In the genomic region with DNA sequence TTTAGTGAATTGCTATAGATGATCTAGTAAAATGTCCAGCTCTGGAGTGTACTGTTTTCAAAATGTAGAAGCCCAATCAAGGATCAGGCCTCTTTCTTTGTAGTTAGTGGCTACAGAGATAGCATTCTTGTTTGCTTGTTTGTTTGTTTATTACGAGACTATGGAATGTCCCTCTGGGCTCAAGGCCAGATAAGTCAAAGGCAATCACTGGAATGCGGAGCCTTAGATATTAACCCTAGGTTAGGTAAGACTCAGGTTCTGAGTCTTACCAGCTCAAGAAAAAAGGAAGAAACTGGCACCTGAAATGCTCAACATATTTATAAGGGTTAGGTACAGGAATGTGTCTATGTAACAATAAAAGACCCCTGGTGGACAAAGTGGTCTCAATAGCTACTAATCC, we compare ENCODE assay signal across 31 cellular contexts.
"Had no signal": no experiment of that assay in that cellular context is flagged by ENCODE, and none has a peak within 500 bp of the region (broad histone marks: within the 10 kb centered on the region; RNA-seq: fewer than 3 reads in every experiment).

No MANE protein-coding gene starts in this region.

- H3K9me3 Mint-ChIP-seq: activated naive CD8-positive, alpha-beta T cell treated with anti-CD3 and anti-CD28 coated beads, Interleukin-2, amount 50 U/mL, for 24 hours; T-helper 1 cell treated with Interleukin-12 subunit alpha and Interleukin-12 subunit beta and Interleukin-4 antibody, amounts not matched to agents 30 μg/mL and 1 μg/mL, for 36 hours; T-helper 2 cell treated with Interferon-gamma antibody and Interleukin-4, amounts not matched to agents 5 μg/mL and 100 μg/mL, for 36 hours had no signal

- H3K9me2 ChIP-seq: SK-N-SH had no signal

- H3K36me3 Mint-ChIP-seq: activated naive CD4-positive, alpha-beta T cell treated with anti-CD3 and anti-CD28 coated beads, Interleukin-2, amount 10 ng/mL, durations not matched to agents 7 days and 5 days; activated naive CD8-positive, alpha-beta T cell had no signal

- H3K9me3 ChIP-seq: Peyer's patch, SJSA1, SK-N-SH had no signal

- DNase-seq: activated CD4-positive, alpha-beta T cell treated with anti-CD3 and anti-CD28 coated beads for 36 hours; activated CD4-positive, alpha-beta T cell treated with anti-CD3 and anti-CD28 coated beads, Interleukin-2, amount 10 ng/mL, durations not matched to agents 7 days and 5 days; activated CD4-positive, alpha-beta T cell treated with anti-CD3 and anti-CD28 coated beads, Interleukin-2, amount 50 U/mL, for 48 hours; activated CD8-positive, alpha-beta T cell treated with anti-CD3 and anti-CD28 coated beads, Interleukin-2, amount 10 ng/mL, durations not matched to agents 7 days and 5 days; activated naive CD4-positive, alpha-beta T cell treated with anti-CD3 and anti-CD28 coated beads, Interleukin-2, amount 10 ng/mL, durations not matched to agents 7 days and 5 days; activated naive CD8-positive, alpha-beta T cell treated with anti-CD3 and anti-CD28 coated beads, Interleukin-2, amount 50 U/mL, for 24 hours; activated T-cell treated with anti-CD3 and anti-CD28 coated beads, Interleukin-2, amount 50 U/mL, for 24 hours; amniotic stem cell; aorta; NCI-H1105; NCI-H1417 treated with DMSO at 0.1 percent for 48 hours; NCI-H187 treated with DMSO at 0.1 percent for 48 hours; NCI-H2081; NCI-H2171 treated with DMSO at 0.1 percent for 48 hours; NCI-H2227 treated with DMSO at 0.1 percent for 48 hours; NCI-H446; NCI-H510A treated with DMSO at 0.1 percent for 48 hours; NCI-H69; NCI-H82; Peyer's patch; RPMI8226; SHP77 treated with DMSO at 0.1 percent for 48 hours; SK-N-SH had no signal

- H3K4me2 ChIP-seq: SK-N-SH had no signal

- H3K27ac Mint-ChIP-seq: activated CD4-positive, alpha-beta T cell treated with anti-CD3 and anti-CD28 coated beads for 36 hours; activated CD4-positive, alpha-beta T cell treated with anti-CD3 and anti-CD28 coated beads, Interleukin-2, amount 10 ng/mL, durations not matched to agents 7 days and 5 days; activated CD8-positive, alpha-beta T cell treated with anti-CD3 and anti-CD28 coated beads, Interleukin-2, amount 10 ng/mL, durations not matched to agents 7 days and 5 days; activated naive CD4-positive, alpha-beta T cell treated with anti-CD3 and anti-CD28 coated beads, Interleukin-2, amount 10 ng/mL, durations not matched to agents 7 days and 5 days; activated naive CD8-positive, alpha-beta T cell; activated naive CD8-positive, alpha-beta T cell treated with anti-CD3 and anti-CD28 coated beads, Interleukin-2, amount 50 U/mL, for 24 hours; activated T-cell treated with anti-CD3 and anti-CD28 coated beads, Interleukin-2, amount 50 U/mL, for 24 hours; T-helper 1 cell treated with Interleukin-12 subunit alpha and Interleukin-12 subunit beta and Interleukin-4 antibody, amounts not matched to agents 30 μg/mL and 1 μg/mL, for 36 hours; T-helper 2 cell treated with Interferon-gamma antibody and Interleukin-4, amounts not matched to agents 5 μg/mL and 100 μg/mL, for 36 hours had no signal

- H3K27me3 Mint-ChIP-seq: activated CD4-positive, alpha-beta T cell treated with anti-CD3 and anti-CD28 coated beads for 36 hours; activated CD4-positive, alpha-beta T cell treated with anti-CD3 and anti-CD28 coated beads, Interleukin-2, amount 10 ng/mL, durations not matched to agents 7 days and 5 days; activated naive CD4-positive, alpha-beta T cell treated with anti-CD3 and anti-CD28 coated beads, Interleukin-2, amount 10 ng/mL, durations not matched to agents 7 days and 5 days; activated naive CD8-positive, alpha-beta T cell; activated naive CD8-positive, alpha-beta T cell treated with anti-CD3 and anti-CD28 coated beads, Interleukin-2, amount 50 U/mL, for 24 hours; activated T-cell treated with anti-CD3 and anti-CD28 coated beads, Interleukin-2, amount 50 U/mL, for 24 hours; central memory CD8-positive, alpha-beta T cell had no signal

- H3K27me3 ChIP-seq: brain microvascular endothelial cell, cardiac muscle cell, Peyer's patch, SJSA1 had no signal

- H3K4me1 Mint-ChIP-seq: activated CD4-positive, alpha-beta T cell treated with anti-CD3 and anti-CD28 coated beads for 36 hours; activated CD4-positive, alpha-beta T cell treated with anti-CD3 and anti-CD28 coated beads, Interleukin-2, amount 10 ng/mL, durations not matched to agents 7 days and 5 days; activated naive CD4-positive, alpha-beta T cell treated with anti-CD3 and anti-CD28 coated beads, Interleukin-2, amount 10 ng/mL, durations not matched to agents 7 days and 5 days; activated naive CD8-positive, alpha-beta T cell treated with anti-CD3 and anti-CD28 coated beads, Interleukin-2, amount 50 U/mL, for 24 hours; central memory CD8-positive, alpha-beta T cell had no signal

- H3K4me3 ChIP-seq: cardiac muscle cell, Peyer's patch, SJSA1 had no signal

- H3K36me3 ChIP-seq: brain microvascular endothelial cell, cardiac muscle cell, Peyer's patch, SJSA1 had no signal

- H3K4me1 ChIP-seq: Peyer's patch, SJSA1 had no signal

- H3K4me3 Mint-ChIP-seq: activated CD4-positive, alpha-beta T cell treated with anti-CD3 and anti-CD28 coated beads for 36 hours; activated CD4-positive, alpha-beta T cell treated with anti-CD3 and anti-CD28 coated beads, Interleukin-2, amount 10 ng/mL, durations not matched to agents 7 days and 5 days; activated CD8-positive, alpha-beta T cell treated with anti-CD3 and anti-CD28 coated beads, Interleukin-2, amount 10 ng/mL, durations not matched to agents 7 days and 5 days; activated naive CD4-positive, alpha-beta T cell treated with anti-CD3 and anti-CD28 coated beads, Interleukin-2, amount 10 ng/mL, durations not matched to agents 7 days and 5 days; activated naive CD8-positive, alpha-beta T cell; activated naive CD8-positive, alpha-beta T cell treated with anti-CD3 and anti-CD28 coated beads, Interleukin-2, amount 50 U/mL, for 24 hours; activated T-cell treated with anti-CD3 and anti-CD28 coated beads, Interleukin-2, amount 50 U/mL, for 24 hours; central memory CD8-positive, alpha-beta T cell; T-helper 1 cell treated with Interleukin-12 subunit alpha and Interleukin-12 subunit beta and Interleukin-4 antibody, amounts not matched to agents 30 μg/mL and 1 μg/mL, for 36 hours; T-helper 2 cell treated with Interferon-gamma antibody and Interleukin-4, amounts not matched to agents 5 μg/mL and 100 μg/mL, for 36 hours had no signal

- H3K27ac ChIP-seq: brain microvascular endothelial cell, cardiac muscle cell, Peyer's patch, SJSA1 had no signal

- H3K9ac ChIP-seq: SK-N-SH had no signal

- ATAC-seq: activated CD4-positive, alpha-beta T cell treated with anti-CD3 and anti-CD28 coated beads for 36 hours; activated CD4-positive, CD25-positive, alpha-beta regulatory T cell treated with anti-CD3 and anti-CD28 coated beads, Interleukin-2, amount 50 U/mL, for 24 hours; activated CD8-positive, alpha-beta T cell treated with anti-CD3 and anti-CD28 coated beads, Interleukin-2, amount 10 ng/mL, durations not matched to agents 7 days and 5 days; activated naive CD8-positive, alpha-beta T cell treated with anti-CD3 and anti-CD28 coated beads, Interleukin-2, amount 50 U/mL, for 24 hours had no signal
